ENCODE assay signal across 8 cellular contexts in genomic region chr16:81077077-81077940, GRCh38. TPM values are rescaled to one million over a fixed set of nuclear protein-coding genes. Genes with fewer than 3 reads are reported as not detected.
DNase-seq lines count a peak whose midpoint lies in the region; ATAC-seq and TF ChIP-seq lines count a peak whose summit lies in the region.

C16orf46 (minus strand) TSS chr16:81077238; CDS start chr16:81063955, 13,283 bp downstream.

- no peaks in the 10 kb centered on the region for H3F3A ChIP-seq in Loucy (ENCODE audit: low read depth)

- peak within 1 kb of the TSS; percentile 92 for H3K27ac ChIP-seq in RWPE1

- no peaks in the 10 kb centered on the region for H3K27me3 Mint-ChIP-seq in nephron progenitor cell (ENCODE audit: low read depth, poor library complexity)

- H3K79me2 ChIP-seq in Loucy (ENCODE audit: insufficient read depth, low read length): no peaks in the 10 kb centered on the region

- no peaks in the 10 kb centered on the region for H4K20me1 ChIP-seq in Loucy (ENCODE audit: insufficient read depth, low read length, poor library complexity, severe bottlenecking)

- POLR2A ChIA-PET in RWPE1 (lab: Yijun Ruan, JAX; ENCODE audit: low non-redundant PET): interaction anchor here (0.5 to 0.7 kb wide), 3 partner anchors 42 to 170 kb away, joined by 3 to 4 read pairs (median 4); partner anchors contain the start of gene ATMIN

- peak within 1 kb of the TSS; percentile 63 for H3K9ac ChIP-seq in ES-I3 (ENCODE audit: low read depth, low read length)
- peak within 1 kb of the TSS; percentile 87 for H3K9ac ChIP-seq in Loucy (ENCODE audit: low read depth, low read length, poor library complexity, severe bottlenecking)

- H3K4me1 ChIP-seq in ES-I3 (ENCODE audit: insufficient read depth, low read length) (peaks cover 10% of the 10 kb centered on the region; the same call in 1 of the 2 replicates), Loucy (ENCODE audit: insufficient read depth, low read length, poor library complexity, severe bottlenecking) (peaks cover 13% of the 10 kb centered on the region)

- H3K4me2 ChIP-seq in Loucy (ENCODE audit: low read depth, low read length, poor library complexity, severe bottlenecking): peak within 1 kb of the TSS; percentile 95

- H3K4me3 ChIP-seq in H7 (ENCODE audit: insufficient read depth, low read depth, low read length) (peak within 1 kb of the TSS; percentile 70), Loucy (ENCODE audit: low read length, poor library complexity, severe bottlenecking) (peak within 1 kb of the TSS; percentile 88), fibroblast of villous mesenchyme (ENCODE audit: low read depth, low read length) (peak within 1 kb of the TSS; percentile 84)

- no peaks in the 10 kb centered on the region for H3K9me3 Mint-ChIP-seq in nephron progenitor cell

- H3K9me3 ChIP-seq in ES-I3 (ENCODE audit: control insufficient read depth, insufficient read depth, low read length) (no peaks in the 10 kb centered on the region), Loucy (ENCODE audit: insufficient read depth, low read depth, low read length) (no peaks in the 10 kb centered on the region)

- CTCF ChIA-PET in RWPE1 (lab: Yijun Ruan, JAX): interaction anchor here (0.7 kb wide), 1 partner anchor 67 kb away, joined by 3 read pairs; no protein-coding TSS in a partner anchor

- peak; percentile 97 for DNase-seq in H7
- DNase-seq in RWPE1 (ENCODE audit: low spot score): peak; percentile 95
- DNase-seq in activated effector memory CD4-positive, alpha-beta T cell treated with Interleukin-2 at 50 U/mL for 16 hours: peak; percentile 97
- peak; percentile 97 for DNase-seq in fibroblast of villous mesenchyme (ENCODE audit: low read depth)
- peak; percentile 99 for DNase-seq in nephron progenitor cell
- DNase-seq in stimulated activated naive CD8-positive, alpha-beta T cell treated with anti-CD3 and anti-CD28 coated beads, Interleukin-15, Interleukin-2, amounts not matched to agents 100 U/mL and 50 U/mL, for 24 hours: peak; percentile 98

- no peaks in the 10 kb centered on the region; the same call in 1 of the 2 replicates for H3K27me3 ChIP-seq in H7 (ENCODE audit: control insufficient read depth, insufficient read depth, low read length)
- no peaks in the 10 kb centered on the region for H3K27me3 ChIP-seq in Loucy (ENCODE audit: insufficient read depth, low read length, poor library complexity, severe bottlenecking)

- peak within 1 kb of the TSS; percentile 99 for H3K27ac Mint-ChIP-seq in nephron progenitor cell

- ATAC-seq in stimulated activated naive CD8-positive, alpha-beta T cell treated with anti-CD3 and anti-CD28 coated beads, Interleukin-15, Interleukin-2, amounts not matched to agents 100 U/mL and 50 U/mL, for 24 hours: peak; percentile 96

- H2AFZ ChIP-seq in Loucy (ENCODE audit: low read length): peak within 1 kb of the TSS; percentile 98

- peaks cover 10% of the 10 kb centered on the region for H3K4me1 Mint-ChIP-seq in nephron progenitor cell

- no peaks in the 10 kb centered on the region for H3K9me2 ChIP-seq in Loucy (replicated peaks; ENCODE audit: low read depth, low read length)

- TF ChIP-seq CTCF in Loucy (conservative IDR thresholded peaks at IDR 0.05; ENCODE audit: low read length) (no peak), RWPE1 (conservative IDR thresholded peaks at IDR 0.05; ENCODE audit: low read depth) (no peak), fibroblast of villous mesenchyme (IDR thresholded peaks at IDR 0.05; ENCODE audit: insufficient read depth, low read depth, low read length) (no peak), nephron progenitor cell (IDR thresholded peaks at IDR 0.05) (no peak)

- no peak within 1 kb of the TSS for H3K4me3 Mint-ChIP-seq in nephron progenitor cell

- H3K36me3 Mint-ChIP-seq in nephron progenitor cell (ENCODE audit: low read depth): peaks cover 33% of the 10 kb centered on the region

- H3K36me3 ChIP-seq in ES-I3 (ENCODE audit: insufficient read depth, low read length) (no peaks in the 10 kb centered on the region), H7 (replicated peaks; ENCODE audit: control insufficient read depth, insufficient read depth, low read length) (no peaks in the 10 kb centered on the region; the same call in 1 of the 2 replicates), Loucy (ENCODE audit: insufficient read depth, low read length) (0 out of 2 replicates have a peak, but pooled peaks cover 3% of the 10 kb centered on the region)

RNA-seq across cellular contexts. Expression of gene C16orf46, which starts in this region (rescaled TPM):
- 0.69 TPM in 1 of 2 replicates, not detected in the other for total RNA-seq in H7 (2014; rRNA removed; shearing (Covaris generic))
- 0.86 and 0.97 TPM in 2 replicates for total RNA-seq in fibroblast of villous mesenchyme

Comparison
In these comparisons a context has a peak if more than half of its experiments do, and no peak if none do; other contexts are left out.
1. Peak in every context shown above with its lines: DNase-seq, ATAC-seq, H3K4me3 ChIP-seq and H3K27ac ChIP-seq.
2. Peak in DNase-seq and H3K4me3 ChIP-seq in H7; RNA of the gene not detected or under 1 TPM.
3. Peak in DNase-seq and H3K4me3 ChIP-seq in fibroblast of villous mesenchyme; RNA of the gene not detected or under 1 TPM.